Comparison of ENCODE assay signal across 8 cellular contexts in the genomic region with DNA sequence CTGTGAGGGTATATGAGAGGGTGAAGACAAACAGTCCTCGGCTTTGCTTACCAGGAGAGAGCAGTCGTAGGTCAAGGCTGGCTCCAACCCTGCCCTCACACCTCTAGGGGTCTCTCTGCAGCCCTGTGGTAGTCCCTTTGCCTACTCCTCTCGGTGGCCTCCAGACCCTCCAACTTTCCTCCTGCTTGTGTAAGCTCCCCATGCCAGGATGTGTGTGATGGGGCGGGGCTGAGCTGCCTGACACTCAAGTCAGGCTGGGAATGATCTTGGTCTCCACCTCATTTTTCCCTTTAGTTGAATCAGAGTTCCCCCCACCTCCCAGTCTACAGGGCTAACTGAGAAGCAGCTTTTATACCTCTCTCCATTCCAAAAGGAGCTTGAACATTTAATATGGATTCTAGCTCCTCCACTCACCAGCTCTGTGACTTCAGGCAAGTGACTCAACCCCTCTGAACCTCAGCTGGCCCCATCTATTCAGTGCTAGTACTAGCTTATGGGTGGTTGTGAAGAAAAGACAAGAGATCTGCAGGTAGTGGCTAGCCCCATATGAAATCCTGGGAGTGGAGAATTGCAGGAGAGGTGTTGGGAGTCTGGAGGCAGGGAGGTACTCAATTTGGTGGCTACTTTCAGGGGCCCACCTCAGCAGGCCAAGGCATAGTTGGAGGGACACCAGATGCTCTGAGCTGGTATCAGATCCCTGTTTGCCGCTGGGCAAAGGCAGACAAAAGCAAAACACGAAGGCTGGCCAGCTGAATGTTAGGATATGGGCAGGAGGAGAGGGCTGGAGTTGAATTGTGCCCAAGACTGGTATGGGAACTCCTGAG. TPM values are rescaled to one million over a fixed set of nuclear protein-coding genes. Genes with fewer than 3 reads are reported as not detected.
DNase-seq lines count a peak whose midpoint lies in the region; ATAC-seq and TF ChIP-seq lines count a peak whose summit lies in the region.

No MANE protein-coding gene starts in this region.

- H2AFZ ChIP-seq in osteoblast (ENCODE audit: low read length): peak overlapping the region; percentile 83

- DNase-seq in GF-D8 (lab: John Stamatoyannopoulos, UW) (peak; percentile 24), epithelial cell of proximal tubule (ENCODE audit: low read depth) (no peak), osteoblast (ENCODE audit: insufficient read length, low spot score, missing footprints) (peak; percentile 93), dedifferentiated amniotic fluid mesenchymal stem cell (ENCODE audit: extremely low spot score) (no peak), GM19238 (ENCODE audit: insufficient read length, low spot score) (no peak)

- H4K20me1 ChIP-seq in osteoblast (ENCODE audit: insufficient read depth, low read length): no peaks in the 10 kb centered on the region

- H3K9me3 ChIP-seq in osteoblast (ENCODE audit: low read depth, low read length): no peaks in the 10 kb centered on the region

- no peaks in the 10 kb centered on the region for H3K27me3 ChIP-seq in osteoblast (ENCODE audit: insufficient read depth, low read length)

- H3K4me1 ChIP-seq in osteoblast (ENCODE audit: insufficient read depth, low read length): peaks cover 37% of the 10 kb centered on the region

- ATAC-seq in HG02759 (IDR thresholded peaks at IDR 0.05; ENCODE audit: unreplicated experiment): peak; percentile 9
- peak; percentile 30 for ATAC-seq in SK-N-SH treated with all-trans-retinoic acid at 6 μM for 48 hours
- ATAC-seq in GM21360 (IDR thresholded peaks at IDR 0.05; ENCODE audit: unreplicated experiment): no peak

- H3K27ac ChIP-seq in osteoblast (ENCODE audit: low read depth, low read length): no peak overlapping the region

- H3K36me3 ChIP-seq in osteoblast (ENCODE audit: insufficient read depth, low read length): no peaks in the 10 kb centered on the region

- H3K4me3 ChIP-seq in epithelial cell of proximal tubule (ENCODE audit: low read depth, low read length) (peak overlapping the region; percentile 66), osteoblast (ENCODE audit: insufficient read depth, low read length) (peak overlapping the region; percentile 72)

- peak overlapping the region; percentile 94 for H3K4me2 ChIP-seq in osteoblast (ENCODE audit: insufficient read depth, low read length)

- TF ChIP-seq CTCF in epithelial cell of proximal tubule (conservative IDR thresholded peaks at IDR 0.05; ENCODE audit: low read depth, low read length): no peak
- TF ChIP-seq CTCF in osteoblast (IDR thresholded peaks at IDR 0.05; ENCODE audit: extremely low read depth, low read depth, low read length): no peak

- peaks cover 20% of the 10 kb centered on the region for H3K79me2 ChIP-seq in osteoblast (ENCODE audit: insufficient read depth, low read length)

TF ChIP-seq in SK-N-SH treated with all-trans-retinoic acid at 6 μM for 48 hours, 23 proteins besides CTCF, POLR2A, EP300 and RAD21:
- no peak for TF ChIP-seq PPARA (CRISPR knock-in tag; IDR thresholded peaks at IDR 0.05; ENCODE audit: borderline replicate concordance)
- TF ChIP-seq, protein P1, sequence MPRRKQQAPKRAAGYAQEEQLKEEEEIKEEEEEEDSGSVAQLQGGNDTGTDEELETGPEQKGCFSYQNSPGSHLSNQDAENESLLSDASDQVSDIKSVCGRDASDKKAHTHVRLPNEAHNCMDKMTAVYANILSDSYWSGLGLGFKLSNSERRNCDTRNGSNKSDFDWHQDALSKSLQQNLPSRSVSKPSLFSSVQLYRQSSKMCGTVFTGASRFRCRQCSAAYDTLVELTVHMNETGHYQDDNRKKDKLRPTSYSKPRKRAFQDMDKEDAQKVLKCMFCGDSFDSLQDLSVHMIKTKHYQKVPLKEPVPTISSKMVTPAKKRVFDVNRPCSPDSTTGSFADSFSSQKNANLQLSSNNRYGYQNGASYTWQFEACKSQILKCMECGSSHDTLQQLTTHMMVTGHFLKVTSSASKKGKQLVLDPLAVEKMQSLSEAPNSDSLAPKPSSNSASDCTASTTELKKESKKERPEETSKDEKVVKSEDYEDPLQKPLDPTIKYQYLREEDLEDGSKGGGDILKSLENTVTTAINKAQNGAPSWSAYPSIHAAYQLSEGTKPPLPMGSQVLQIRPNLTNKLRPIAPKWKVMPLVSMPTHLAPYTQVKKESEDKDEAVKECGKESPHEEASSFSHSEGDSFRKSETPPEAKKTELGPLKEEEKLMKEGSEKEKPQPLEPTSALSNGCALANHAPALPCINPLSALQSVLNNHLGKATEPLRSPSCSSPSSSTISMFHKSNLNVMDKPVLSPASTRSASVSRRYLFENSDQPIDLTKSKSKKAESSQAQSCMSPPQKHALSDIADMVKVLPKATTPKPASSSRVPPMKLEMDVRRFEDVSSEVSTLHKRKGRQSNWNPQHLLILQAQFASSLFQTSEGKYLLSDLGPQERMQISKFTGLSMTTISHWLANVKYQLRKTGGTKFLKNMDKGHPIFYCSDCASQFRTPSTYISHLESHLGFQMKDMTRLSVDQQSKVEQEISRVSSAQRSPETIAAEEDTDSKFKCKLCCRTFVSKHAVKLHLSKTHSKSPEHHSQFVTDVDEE (CRISPR knock-in tag; IDR thresholded peaks at IDR 0.05): no peak
- TF ChIP-seq, protein P2, sequence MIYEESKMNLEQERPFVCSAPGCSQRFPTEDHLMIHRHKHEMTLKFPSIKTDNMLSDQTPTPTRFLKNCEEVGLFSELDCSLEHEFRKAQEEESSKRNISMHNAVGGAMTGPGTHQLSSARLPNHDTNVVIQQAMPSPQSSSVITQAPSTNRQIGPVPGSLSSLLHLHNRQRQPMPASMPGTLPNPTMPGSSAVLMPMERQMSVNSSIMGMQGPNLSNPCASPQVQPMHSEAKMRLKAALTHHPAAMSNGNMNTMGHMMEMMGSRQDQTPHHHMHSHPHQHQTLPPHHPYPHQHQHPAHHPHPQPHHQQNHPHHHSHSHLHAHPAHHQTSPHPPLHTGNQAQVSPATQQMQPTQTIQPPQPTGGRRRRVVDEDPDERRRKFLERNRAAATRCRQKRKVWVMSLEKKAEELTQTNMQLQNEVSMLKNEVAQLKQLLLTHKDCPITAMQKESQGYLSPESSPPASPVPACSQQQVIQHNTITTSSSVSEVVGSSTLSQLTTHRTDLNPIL (CRISPR knock-in tag; IDR thresholded peaks at IDR 0.05; ENCODE audit: low read depth): no peak
- TF ChIP-seq GLIS3 (CRISPR knock-in tag; IDR thresholded peaks at IDR 0.05): no peak
- no peak for TF ChIP-seq TOX (CRISPR knock-in tag; IDR thresholded peaks at IDR 0.05; ENCODE audit: borderline replicate concordance)
- TF ChIP-seq ZFP30 (CRISPR knock-in tag; IDR thresholded peaks at IDR 0.05): no peak
- no peak for TF ChIP-seq ZNF70 (CRISPR knock-in tag; IDR thresholded peaks at IDR 0.05)
- TF ChIP-seq ZNF8 (CRISPR knock-in tag; IDR thresholded peaks at IDR 0.05): no peak
- no peak for TF ChIP-seq ZC3H10 (CRISPR knock-in tag; IDR thresholded peaks at IDR 0.05)

RNA-seq across cellular contexts. Expression of a gene that starts 1.0 kb away (rescaled TPM):
- 47.6 and 78.6 TPM in 2 replicates for total RNA-seq in epithelial cell of proximal tubule
- total RNA-seq in osteoblast: 8.0 and 10.0 TPM in 2 replicates

RNA-seq across cellular contexts. Expression of a gene that starts 7.6 kb away (rescaled TPM):
- total RNA-seq in epithelial cell of proximal tubule (not detected in 2 replicates), osteoblast (not detected in 2 replicates)

RNA-seq across cellular contexts. Expression of a gene that starts 22.5 kb away (rescaled TPM):
- total RNA-seq in epithelial cell of proximal tubule: 1,541 and 1,680 TPM in 2 replicates
- 676 and 702 TPM in 2 replicates for total RNA-seq in osteoblast

RNA-seq across cellular contexts. Expression of a gene that starts 33.0 kb away (rescaled TPM):
- total RNA-seq in epithelial cell of proximal tubule (70.9 and 76.8 TPM in 2 replicates), osteoblast (86.0 and 94.1 TPM in 2 replicates)

RNA-seq across cellular contexts. Expression of a gene that starts 41.0 kb away (rescaled TPM):
- 61.6 and 131 TPM in 2 replicates for total RNA-seq in epithelial cell of proximal tubule
- 3.2 and 4.7 TPM in 2 replicates for total RNA-seq in osteoblast

Comparison
In these comparisons a context has a peak if more than half of its experiments do, and no peak if none do; other contexts are left out.
1. DNase-seq: peak in GF-D8 (single experiment) and osteoblast (single experiment); none in epithelial cell of proximal tubule (single experiment), dedifferentiated amniotic fluid mesenchymal stem cell (single experiment) and GM19238 (single experiment).